1 cellular context compared by ENCODE assay signal in the genomic region with DNA sequence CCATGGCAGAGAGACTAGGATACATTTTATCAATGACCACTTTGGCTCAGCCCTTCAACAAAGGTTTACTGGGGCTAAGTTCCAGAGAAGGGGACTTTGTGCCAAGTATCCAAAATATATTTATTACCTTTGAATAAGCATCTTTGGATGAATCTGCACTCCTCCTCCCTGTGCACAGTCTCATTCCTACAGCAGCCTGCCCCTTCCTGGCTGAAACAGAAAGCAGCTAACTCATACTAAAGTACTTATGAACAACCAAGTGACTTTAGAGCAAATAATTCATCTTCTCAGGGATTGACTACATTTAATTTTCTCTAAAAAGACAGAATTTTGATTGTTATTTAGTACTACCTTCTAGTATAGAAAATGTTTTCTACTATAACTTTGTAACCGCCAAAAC.
TF ChIP-seq lines count a peak whose summit lies in the region.

No MANE protein-coding gene starts in this region.

TF ChIP-seq in H1, 55 proteins besides CTCF, POLR2A, EP300 and RAD21 (continued from another document):
- no peak for TF ChIP-seq TBP (IDR thresholded peaks at IDR 0.05; ENCODE audit: low read depth, low read length)
- TF ChIP-seq, protein P1, sequence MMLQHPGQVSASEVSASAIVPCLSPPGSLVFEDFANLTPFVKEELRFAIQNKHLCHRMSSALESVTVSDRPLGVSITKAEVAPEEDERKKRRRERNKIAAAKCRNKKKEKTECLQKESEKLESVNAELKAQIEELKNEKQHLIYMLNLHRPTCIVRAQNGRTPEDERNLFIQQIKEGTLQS (IDR thresholded peaks at IDR 0.05; ENCODE audit: insufficient read depth, low read depth, low read length): no peak
- no peak for TF ChIP-seq YY1 (IDR thresholded peaks at IDR 0.05; ENCODE audit: low read depth, low read length)
- TF ChIP-seq KDM4A (IDR thresholded peaks at IDR 0.05; ENCODE audit: low read depth, low read length, severe bottlenecking): no peak
- TF ChIP-seq POLR2AphosphoS5 (IDR thresholded peaks at IDR 0.05; ENCODE audit: low read depth, low read length): no peak
- TF ChIP-seq SIX5 (IDR thresholded peaks at IDR 0.05; ENCODE audit: low read depth, low read length): no peak
- TF ChIP-seq FOSL1 (IDR thresholded peaks at IDR 0.05; ENCODE audit: insufficient read depth, low read depth, low read length): no peak
- no peak for TF ChIP-seq BACH1 (IDR thresholded peaks at IDR 0.05; ENCODE audit: low read length)
- TF ChIP-seq, protein P2, sequence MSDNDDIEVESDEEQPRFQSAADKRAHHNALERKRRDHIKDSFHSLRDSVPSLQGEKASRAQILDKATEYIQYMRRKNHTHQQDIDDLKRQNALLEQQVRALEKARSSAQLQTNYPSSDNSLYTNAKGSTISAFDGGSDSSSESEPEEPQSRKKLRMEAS (IDR thresholded peaks at IDR 0.05): no peak
- TF ChIP-seq TCF12 (IDR thresholded peaks at IDR 0.05; ENCODE audit: low read depth, low read length): no peak
- no peak for TF ChIP-seq CBX5 (IDR thresholded peaks at IDR 0.05; ENCODE audit: low read depth, low read length)
- no peak for TF ChIP-seq EGR1 (IDR thresholded peaks at IDR 0.05; ENCODE audit: borderline replicate concordance, low read depth, low read length)
- TF ChIP-seq, protein P3, sequence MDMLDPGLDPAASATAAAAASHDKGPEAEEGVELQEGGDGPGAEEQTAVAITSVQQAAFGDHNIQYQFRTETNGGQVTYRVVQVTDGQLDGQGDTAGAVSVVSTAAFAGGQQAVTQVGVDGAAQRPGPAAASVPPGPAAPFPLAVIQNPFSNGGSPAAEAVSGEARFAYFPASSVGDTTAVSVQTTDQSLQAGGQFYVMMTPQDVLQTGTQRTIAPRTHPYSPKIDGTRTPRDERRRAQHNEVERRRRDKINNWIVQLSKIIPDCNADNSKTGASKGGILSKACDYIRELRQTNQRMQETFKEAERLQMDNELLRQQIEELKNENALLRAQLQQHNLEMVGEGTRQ (IDR thresholded peaks at IDR 0.05; ENCODE audit: low read length): no peak
- no peak for TF ChIP-seq BRCA1 (IDR thresholded peaks at IDR 0.05; ENCODE audit: low read depth, low read length)
- TF ChIP-seq GTF2F1 (IDR thresholded peaks at IDR 0.05; ENCODE audit: borderline replicate concordance, low read depth, low read length): no peak
- TF ChIP-seq EZH2 (IDR thresholded peaks at IDR 0.05; ENCODE audit: low read depth, low read length, severe bottlenecking): no peak
- TF ChIP-seq CBX8 (IDR thresholded peaks at IDR 0.05; ENCODE audit: borderline replicate concordance, low read depth, low read length): no peak
- TF ChIP-seq KDM5A (IDR thresholded peaks at IDR 0.05; ENCODE audit: low read length): no peak
